In the genomic region with DNA sequence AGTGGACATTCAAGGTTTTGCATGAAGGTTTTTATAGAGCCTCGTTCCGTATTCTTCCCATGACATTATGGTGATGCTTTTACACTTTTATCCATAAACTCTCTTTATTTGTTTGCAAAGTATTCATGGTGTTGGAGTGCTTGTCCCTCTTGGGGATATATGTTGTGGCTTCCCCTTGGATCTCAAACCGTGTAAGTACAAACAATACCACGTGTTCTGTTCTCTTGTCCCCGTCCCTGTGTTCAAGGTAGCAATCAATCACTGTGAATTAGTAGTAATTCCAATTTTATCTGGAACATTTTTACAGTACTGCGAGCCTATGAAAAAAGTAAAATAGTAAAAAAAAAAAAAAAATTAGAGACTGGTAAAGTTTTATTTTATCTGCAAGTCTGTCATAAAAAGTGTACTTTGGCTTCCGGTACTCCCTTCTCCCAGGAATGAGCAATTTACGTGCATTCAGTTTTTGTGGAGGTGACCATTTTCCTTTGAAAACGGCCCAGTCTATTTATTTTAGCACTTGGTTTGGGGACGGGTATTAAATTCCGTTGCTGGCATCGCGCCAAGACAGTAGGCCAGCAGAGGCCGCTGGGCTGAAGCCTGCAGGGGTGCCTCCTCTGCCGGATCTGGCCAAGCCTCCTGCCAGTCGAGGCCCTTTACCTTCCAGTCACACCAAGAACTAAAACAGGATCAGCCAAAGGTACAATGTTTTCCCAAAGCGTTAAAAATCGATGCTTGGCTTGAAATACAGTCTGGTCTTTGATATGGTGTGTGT, we compare ENCODE assay signal across 8 cellular contexts.
DNase-seq lines count a peak whose midpoint lies in the region; ATAC-seq and TF ChIP-seq lines count a peak whose summit lies in the region.

No MANE protein-coding gene starts in this region.

- POLR2A ChIA-PET in activated naive CD8-positive, alpha-beta T cell treated with anti-CD3 and anti-CD28 coated beads, Interleukin-2, amount 10 ng/mL, durations not matched to agents 7 days and 5 days (lab: Charles Lee): no interaction called here

- intact Hi-C loops in Calu3 (cut with micrococcal nuclease; ENCODE audit: unreplicated experiment): no loop called here

- H3K27ac ChIP-seq in neural progenitor cell: no peak overlapping the region

- H3F3A ChIP-seq in neural progenitor cell (ENCODE audit: low read depth): peaks cover 7% of the 10 kb centered on the region

- H3K4me1 ChIP-seq in neural progenitor cell: no peaks in the 10 kb centered on the region

- peak overlapping the region; percentile 70 for H2AFZ ChIP-seq in neural progenitor cell (replicated peaks)

- H3K4me1 Mint-ChIP-seq in Calu3 (ENCODE audit: low read depth, unreplicated experiment) (peaks cover 11% of the 10 kb centered on the region), glutamatergic neuron (ENCODE audit: low read depth, unreplicated experiment) (peaks cover 5% of the 10 kb centered on the region), neural progenitor cell (peaks cover 15% of the 10 kb centered on the region)
- H3K4me1 Mint-ChIP-seq in activated naive CD8-positive, alpha-beta T cell treated with anti-CD3 and anti-CD28 coated beads, Interleukin-2, amount 10 ng/mL, durations not matched to agents 7 days and 5 days: peaks cover 10% of the 10 kb centered on the region

- no TSS peak for BruUV-seq in Calu3 (replicated peaks; lab: Mats Ljungman, UMichigan)

- H3K27me3 Mint-ChIP-seq in Calu3 (ENCODE audit: unreplicated experiment) (no peaks in the 10 kb centered on the region), glutamatergic neuron (ENCODE audit: unreplicated experiment) (peaks cover 2% of the 10 kb centered on the region), neural progenitor cell (ENCODE audit: insufficient read depth, low read depth) (no peaks in the 10 kb centered on the region)
- H3K27me3 Mint-ChIP-seq in activated naive CD8-positive, alpha-beta T cell treated with anti-CD3 and anti-CD28 coated beads, Interleukin-2, amount 10 ng/mL, durations not matched to agents 7 days and 5 days: peaks cover 19% of the 10 kb centered on the region

- H3K36me3 ChIP-seq in neural progenitor cell: no peaks in the 10 kb centered on the region

- H3K27ac Mint-ChIP-seq in Calu3 (ENCODE audit: unreplicated experiment): no peak overlapping the region
- H3K27ac Mint-ChIP-seq in activated naive CD8-positive, alpha-beta T cell treated with anti-CD3 and anti-CD28 coated beads, Interleukin-2, amount 10 ng/mL, durations not matched to agents 7 days and 5 days: no peak overlapping the region
- peak overlapping the region; percentile 89 for H3K27ac Mint-ChIP-seq in glutamatergic neuron (ENCODE audit: unreplicated experiment)
- H3K27ac Mint-ChIP-seq in neural progenitor cell: no peak overlapping the region

- DNase-seq in Calu3 (peak; percentile 76), HUDEP-2 (lab: John Stamatoyannopoulos, UW; ENCODE audit: unreplicated experiment in 76 of 76) (peak in 68 of 76 experiments; percentile 3 to 80 (median 46)), OCI-M2 (lab: John Stamatoyannopoulos, UW; ENCODE audit: unreplicated experiment) (peak; percentile 26), glutamatergic neuron (peak; percentile 86), neural progenitor cell (ENCODE audit: low spot score) (peak; percentile 83), ureter (ENCODE audit: low spot score) (peak; percentile 57)
- peak; percentile 47 for DNase-seq in activated naive CD8-positive, alpha-beta T cell treated with anti-CD3 and anti-CD28 coated beads, Interleukin-2, amount 10 ng/mL, durations not matched to agents 7 days and 5 days

- H3K79me2 ChIP-seq in neural progenitor cell (ENCODE audit: low read depth): no peaks in the 10 kb centered on the region

- H3K36me3 Mint-ChIP-seq in Calu3 (ENCODE audit: insufficient read depth, unreplicated experiment) (peaks cover 5% of the 10 kb centered on the region), glutamatergic neuron (ENCODE audit: unreplicated experiment) (no peaks in the 10 kb centered on the region), neural progenitor cell (no peaks in the 10 kb centered on the region)
- no peaks in the 10 kb centered on the region for H3K36me3 Mint-ChIP-seq in activated naive CD8-positive, alpha-beta T cell treated with anti-CD3 and anti-CD28 coated beads, Interleukin-2, amount 10 ng/mL, durations not matched to agents 7 days and 5 days

- H3K4me2 ChIP-seq in neural progenitor cell: peak overlapping the region; percentile 64

- no peaks in the 10 kb centered on the region for H3K9me3 Mint-ChIP-seq in Calu3 (ENCODE audit: low read depth, unreplicated experiment)
- no peaks in the 10 kb centered on the region for H3K9me3 Mint-ChIP-seq in activated naive CD8-positive, alpha-beta T cell treated with anti-CD3 and anti-CD28 coated beads, Interleukin-2, amount 10 ng/mL, durations not matched to agents 7 days and 5 days
- no peaks in the 10 kb centered on the region for H3K9me3 Mint-ChIP-seq in glutamatergic neuron (ENCODE audit: unreplicated experiment)
- H3K9me3 Mint-ChIP-seq in neural progenitor cell: no peaks in the 10 kb centered on the region

- H3K9me3 ChIP-seq in neural progenitor cell (ENCODE audit: low read depth): no peaks in the 10 kb centered on the region

- TF ChIP-seq CTCF in Calu3 (IDR thresholded peaks at IDR 0.05; ENCODE audit: unreplicated experiment) (no peak), glutamatergic neuron (IDR thresholded peaks at IDR 0.05; ENCODE audit: partially characterized antibody, unreplicated experiment) (no peak), neural progenitor cell (IDR thresholded peaks at IDR 0.05) (peak; percentile 55)

- ATAC-seq in activated naive CD8-positive, alpha-beta T cell treated with anti-CD3 and anti-CD28 coated beads, Interleukin-2, amount 10 ng/mL, durations not matched to agents 7 days and 5 days (ENCODE audit: low read depth): peak; percentile 50
- ATAC-seq in GM18520 (IDR thresholded peaks at IDR 0.05; ENCODE audit: unreplicated experiment): no peak

- peak overlapping the region; percentile 32 for H3K4me3 ChIP-seq in neural progenitor cell

- CTCF ChIA-PET in Calu3 (lab: Charles Lee): interaction anchor here (1.1 kb wide), 1 partner anchor 10 kb away, joined by 3 read pairs; no protein-coding TSS in a partner anchor

- H3K9ac ChIP-seq in neural progenitor cell: no peak overlapping the region

- H4K20me1 ChIP-seq in neural progenitor cell (ENCODE audit: low read depth): no peaks in the 10 kb centered on the region

- H3K4me3 Mint-ChIP-seq in Calu3 (ENCODE audit: low read depth, unreplicated experiment) (peak overlapping the region; percentile 71), glutamatergic neuron (ENCODE audit: unreplicated experiment) (peak overlapping the region; percentile 81), neural progenitor cell (peak overlapping the region; percentile 85)
- peak overlapping the region; percentile 74 for H3K4me3 Mint-ChIP-seq in activated naive CD8-positive, alpha-beta T cell treated with anti-CD3 and anti-CD28 coated beads, Interleukin-2, amount 10 ng/mL, durations not matched to agents 7 days and 5 days

- H3K27me3 ChIP-seq in neural progenitor cell: no peaks in the 10 kb centered on the region

Comparison
In these comparisons a context has a peak if more than half of its experiments do, and no peak if none do; other contexts are left out.
1. DNase-seq: peak in every context shown above with its lines; median percentile 86 in glutamatergic neuron; 83 in neural progenitor cell; 76 in Calu3; 57 in ureter; 47 in activated naive CD8-positive, alpha-beta T cell treated with anti-CD3 and anti-CD28 coated beads, Interleukin-2, amount 10 ng/mL, durations not matched to agents 7 days and 5 days; 46 in HUDEP-2; 26 in OCI-M2.